32 cellular contexts compared by ENCODE assay signal in the genomic region with DNA sequence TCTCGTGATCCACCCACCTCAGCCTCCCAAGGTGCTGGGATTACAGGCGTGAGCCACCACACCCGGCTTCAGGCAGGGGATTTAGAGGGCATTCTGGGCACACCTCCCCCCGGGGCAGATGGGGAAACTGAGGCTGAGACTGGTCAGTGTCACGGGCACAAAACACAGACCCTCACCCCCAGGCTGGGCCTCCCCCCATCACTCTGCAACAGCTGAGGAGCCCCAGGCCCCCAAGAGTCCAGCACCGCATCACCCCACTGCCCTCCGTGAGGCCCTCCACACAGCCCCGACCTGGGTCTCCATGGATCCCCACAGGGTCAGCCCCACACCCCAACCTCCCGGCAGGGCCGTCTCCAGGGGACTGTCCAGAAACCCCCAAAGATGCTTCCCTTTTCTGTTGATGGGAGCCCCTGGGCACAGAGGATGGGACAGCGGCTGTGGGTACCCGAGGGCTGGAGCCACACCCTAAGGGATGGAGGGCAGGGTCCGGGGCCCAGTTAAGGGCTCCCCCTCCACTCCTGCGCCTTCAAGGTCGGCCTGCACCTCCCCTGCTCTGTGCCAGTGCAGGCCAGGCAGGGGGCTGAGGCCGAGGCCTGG. TPM values are rescaled to one million over a fixed set of nuclear protein-coding genes. Genes with fewer than 3 reads are reported as not detected.
"Had no signal": no experiment of that assay in that cellular context is flagged by ENCODE, and none has a peak within 500 bp of the region (broad histone marks: within the 10 kb centered on the region; RNA-seq: fewer than 3 reads in every experiment).

No MANE protein-coding gene starts in this region.

- H3K36me3 ChIP-seq: colonic mucosa, gastrocnemius medialis, thoracic aorta, uterus had no signal

- H3K36me3 Mint-ChIP-seq: natural killer cell had no signal

- H3K9me3 Mint-ChIP-seq: central memory CD8-positive, alpha-beta T cell; endodermal cell; memory B cell; natural killer cell had no signal

- DNase-seq: colonic mucosa; effector CD8-positive, alpha-beta T cell; endodermal cell; foreskin fibroblast; gastrocnemius medialis; glutamatergic neuron; hippocampal formation; kidney glomerular epithelial cell; left colon; natural killer cell; stimulated activated CD4-positive, alpha-beta T cell treated with anti-CD3 and anti-CD28 coated beads, Interleukin-4, amount 100 ng/mL, for 4 hours; stimulated activated naive CD4-positive, alpha-beta T cell treated with Interleukin-2 at 50 U/mL for 16 hours; upper lobe of right lung; uterus had no signal

- FAIRE-seq: islet of Langerhans had no signal

- H3K27ac Mint-ChIP-seq: endodermal cell, memory B cell, natural killer cell, progenitor cell of endocrine pancreas had no signal

- H3K4me1 ChIP-seq: gastrocnemius medialis, heart right ventricle, parathyroid adenoma, tibial nerve, upper lobe of right lung, uterus had no signal

- H3K4me3 Mint-ChIP-seq: central memory CD8-positive, alpha-beta T cell; dendritic cell treated with granulocyte-macrophage colony-stimulating factor and Interleukin-4, amounts not matched to agents 40 ng/mL and 50 ng/mL, for 4 days; endodermal cell; memory B cell; natural killer cell had no signal

- H3K9ac ChIP-seq: parathyroid adenoma had no signal

- H3K27ac ChIP-seq: colonic mucosa, epithelial cell of prostate, gastrocnemius medialis, heart right ventricle, neutrophil, parathyroid adenoma, thoracic aorta, tibial nerve, upper lobe of right lung, uterus had no signal

- H3K4me1 Mint-ChIP-seq: central memory CD8-positive, alpha-beta T cell had no signal

- H3K27me3 Mint-ChIP-seq: central memory CD8-positive, alpha-beta T cell; memory B cell; progenitor cell of endocrine pancreas had no signal

- H3K9me3 ChIP-seq: colonic mucosa, gastrocnemius medialis, heart right ventricle, neutrophil, thoracic aorta, tibial nerve, upper lobe of right lung, uterus had no signal

- H3K4me3 ChIP-seq: colonic mucosa, gastrocnemius medialis, heart right ventricle, lung, thoracic aorta, tibial nerve, upper lobe of right lung, uterus had no signal

- ATAC-seq: esophagus mucosa, gastrocnemius medialis, left colon, natural killer cell, sciatic nerve, upper lobe of right lung had no signal

RNA-seq across cellular contexts. Expression of a gene that starts 37.1 kb away (rescaled TPM):
- total RNA-seq: chondrocyte, endodermal cell, mononuclear cell, natural killer cell, omental fat pad had no signal
- polyA plus RNA-seq: liver had no signal
